Comparison of ENCODE assay signal across 8 cellular contexts in genomic region chr14:89702151-89702936, GRCh38.
DNase-seq lines count a peak whose midpoint lies in the region; ATAC-seq and TF ChIP-seq lines count a peak whose summit lies in the region.

No MANE protein-coding gene starts in this region.

- no peaks in the 10 kb centered on the region for H3K27me3 ChIP-seq in vagina

- H3K4me1 ChIP-seq in vagina, result peaks cover 17% of the 10 kb centered on the region

- intact Hi-C loops in vagina (cut with DNase I), result loop anchor here (10.0 kb wide), 1 partner anchor 288 kb away; the partner anchor contains the start of gene FOXN3

- no peak for TF ChIP-seq POLR2A in vagina (IDR thresholded peaks at IDR 0.05)

- peak overlapping the region; percentile 59 to 71 for H3K4me3 ChIP-seq in vagina

- H3K27ac ChIP-seq in cingulate gyrus (ENCODE audit: low read depth, low read length) (peak overlapping the region; percentile 39), vagina (peak overlapping the region; percentile 73)

- H3K36me3 ChIP-seq in vagina, result no peaks in the 10 kb centered on the region

- ATAC-seq in GM18870 (IDR thresholded peaks at IDR 0.05; ENCODE audit: unreplicated experiment) (no peak), GM21717 (IDR thresholded peaks at IDR 0.05; ENCODE audit: unreplicated experiment) (no peak)

- DNase-seq in DMS79 treated with DMSO at 0.1 percent for 48 hours (lab: John Stamatoyannopoulos, UW) (peak; percentile 88), NCI-H524 treated with DMSO at 0.1 percent for 48 hours (lab: John Stamatoyannopoulos, UW) (peak; percentile 84), midbrain (lab: John Stamatoyannopoulos, UW) (peak; percentile 34), vagina (ENCODE audit: extremely low spot score in 2 of 2) (no peak), cerebellar nuclear complex (lab: John Stamatoyannopoulos, UW) (no peak)

- H3K9me3 ChIP-seq in vagina, result no peaks in the 10 kb centered on the region

- TF ChIP-seq CTCF in vagina (IDR thresholded peaks at IDR 0.05), result no peak

Comparison
In these comparisons a context has a peak if more than half of its experiments do, and no peak if none do; other contexts are left out.
1. DNase-seq: peak in DMS79 treated with DMSO at 0.1 percent for 48 hours (single experiment), NCI-H524 treated with DMSO at 0.1 percent for 48 hours (single experiment) and midbrain (single experiment); none in vagina (0 of 2) and cerebellar nuclear complex (0 of 2).